In genomic region chr2:172437419-172438063, GRCh38 we compare ENCODE assay signal across 8 cellular contexts. TPM values are rescaled to one million over a fixed set of nuclear protein-coding genes. Genes with fewer than 3 reads are reported as not detected.
DNase-seq lines count a peak whose midpoint lies in the region; ATAC-seq and TF ChIP-seq lines count a peak whose summit lies in the region.

No MANE protein-coding gene starts in this region.

- H3K9me3 ChIP-seq in breast epithelium, result no peaks in the 10 kb centered on the region
- H3K9me3 ChIP-seq in stomach, result no peaks in the 10 kb centered on the region

- DNase-seq in breast epithelium (ENCODE audit: low spot score in 2 of 2) (no peak), MCF 10A (ENCODE audit: unreplicated experiment) (no peak), stomach (no peak), activated gamma-delta T cell (lab: John Stamatoyannopoulos, UW) (no peak), NCI-H1417 treated with DMSO at 0.1 percent for 48 hours (lab: John Stamatoyannopoulos, UW) (no peak), NCI-H446 treated with DMSO at 0.1 percent for 48 hours (lab: John Stamatoyannopoulos, UW) (no peak)

- BruUV-seq in MCF 10A (replicated peaks; lab: Mats Ljungman, UMichigan), result no TSS peak

- H3K27ac Mint-ChIP-seq in MCF 10A (ENCODE audit: low read depth, unreplicated experiment), result no peak overlapping the region
- H3K27ac Mint-ChIP-seq in activated T-helper 17 cell treated with anti-CD3 and anti-CD28 coated beads, Interleukin-2, amount 50 U/mL, for 72 hours, result no peak overlapping the region

- no peak for TF ChIP-seq POLR2A in breast epithelium (IDR thresholded peaks at IDR 0.05)
- no peak for TF ChIP-seq POLR2A in stomach (IDR thresholded peaks at IDR 0.05)

- H3K4me3 ChIP-seq in breast epithelium (no peak overlapping the region), stomach (no peak overlapping the region)

- H3K27me3 ChIP-seq in breast epithelium, result no peaks in the 10 kb centered on the region
- no peaks in the 10 kb centered on the region for H3K27me3 ChIP-seq in stomach

- POLR2A ChIA-PET in MCF 10A (lab: Yijun Ruan, JAX), result interaction anchor here (0.8 to 18.1 kb wide), 9 partner anchors 8 to 241 kb away, joined by 3 to 553 read pairs (median 41); partner anchors contain the start of gene ITGA6

- intact Hi-C loops in breast epithelium (cut with DNase I; ENCODE audit: low total_unique reads) (no loop called here), MCF 10A (cut with micrococcal nuclease) (no loop called here), stomach (cut with DNase I; ENCODE audit: low total_unique reads) (no loop called here)

- TF ChIP-seq CTCF in breast epithelium (IDR thresholded peaks at IDR 0.05) (no peak), MCF 10A (IDR thresholded peaks at IDR 0.05; ENCODE audit: unreplicated experiment) (no peak), stomach (IDR thresholded peaks at IDR 0.05) (no peak)

- H3K27me3 Mint-ChIP-seq in MCF 10A (ENCODE audit: insufficient read depth, unreplicated experiment), result no peaks in the 10 kb centered on the region
- H3K27me3 Mint-ChIP-seq in activated T-helper 17 cell treated with anti-CD3 and anti-CD28 coated beads, Interleukin-2, amount 50 U/mL, for 72 hours, result no peaks in the 10 kb centered on the region

- H3K4me3 Mint-ChIP-seq in MCF 10A (ENCODE audit: unreplicated experiment), result no peak overlapping the region
- H3K4me3 Mint-ChIP-seq in activated T-helper 17 cell treated with anti-CD3 and anti-CD28 coated beads, Interleukin-2, amount 50 U/mL, for 72 hours, result no peak overlapping the region

- CTCF ChIA-PET in MCF 10A (lab: Yijun Ruan, JAX), result interaction anchor here (0.6 to 34.0 kb wide), 3 partner anchors 15 to 646 kb away, joined by 3 to 536 read pairs (median 4); no protein-coding TSS in a partner anchor

- no peaks in the 10 kb centered on the region for H3K36me3 ChIP-seq in breast epithelium
- no peaks in the 10 kb centered on the region for H3K36me3 ChIP-seq in stomach

- peaks cover 52% of the 10 kb centered on the region for H3K4me1 Mint-ChIP-seq in MCF 10A (ENCODE audit: insufficient read depth, unreplicated experiment)
- peaks cover 53% of the 10 kb centered on the region for H3K4me1 Mint-ChIP-seq in activated T-helper 17 cell treated with anti-CD3 and anti-CD28 coated beads, Interleukin-2, amount 50 U/mL, for 72 hours

- H3K4me1 ChIP-seq in breast epithelium (peaks cover 5 to 8% of the 10 kb centered on the region in 2 donors), stomach (peaks cover 68 to 93% (median 78%) of the 10 kb centered on the region in 4 donors)

- no peaks in the 10 kb centered on the region for H3K9me3 Mint-ChIP-seq in MCF 10A (ENCODE audit: unreplicated experiment)
- H3K9me3 Mint-ChIP-seq in activated T-helper 17 cell treated with anti-CD3 and anti-CD28 coated beads, Interleukin-2, amount 50 U/mL, for 72 hours, result no peaks in the 10 kb centered on the region

- TF ChIP-seq EP300 in stomach (IDR thresholded peaks at IDR 0.05), result no peak

- WGBS in stomach, 5 donors, result 76 to 86% (median 79%) methylated on average over 2 of the region's 2 CpGs

- H3K36me3 Mint-ChIP-seq in MCF 10A (ENCODE audit: insufficient read depth, unreplicated experiment), result peaks cover 15% of the 10 kb centered on the region
- no peaks in the 10 kb centered on the region for H3K36me3 Mint-ChIP-seq in activated T-helper 17 cell treated with anti-CD3 and anti-CD28 coated beads, Interleukin-2, amount 50 U/mL, for 72 hours (ENCODE audit: low read depth)

- peak overlapping the region; percentile 16 to 31 for H3K27ac ChIP-seq in breast epithelium
- H3K27ac ChIP-seq in stomach, result peak overlapping the region in 4 of 5 donors; percentile 6 to 84 (median 60)

- ATAC-seq in HG03565 (IDR thresholded peaks at IDR 0.05; ENCODE audit: unreplicated experiment), result peak; percentile 62
- peak; percentile 54 for ATAC-seq in activated T-helper 17 cell treated with anti-CD3 and anti-CD28 coated beads, Interleukin-2, amount 50 U/mL, for 72 hours (replicated peaks)

RNA-seq across cellular contexts. Expression of gene ITGA6, which starts 10.2 kb away (rescaled TPM):
- total RNA-seq in breast epithelium, result 10 to 100 TPM; 45.9 to 99.5 (median 93.1) TPM
- 315 and 323 TPM in 2 replicates for total RNA-seq in MCF 10A (2022)
- 1 to 10 TPM; 2.2 to 4.9 TPM for total RNA-seq in activated T-helper 17 cell treated with anti-CD3 and anti-CD28 coated beads, Interleukin-2, amount 50 U/mL, for 72 hours
- 100 to 1,000 TPM in 3 of 5 donors, 10 to 100 TPM in 2; 20.4 to 391 (median 212) TPM for total RNA-seq in stomach
- 10 to 100 TPM; 10.7 to 19.5 (median 18.4) TPM for polyA plus RNA-seq in stomach
